ENCODE assay signal across 11 cellular contexts in genomic region chr22:43376765-43377485, GRCh38. TPM values are rescaled to one million over a fixed set of nuclear protein-coding genes. Genes with fewer than 3 reads are reported as not detected.
DNase-seq lines count a peak whose midpoint lies in the region; ATAC-seq lines count a peak whose summit lies in the region.
"Had no signal": no experiment of that assay in that cellular context is flagged by ENCODE, and none has a peak within 500 bp of the region (broad histone marks: within the 10 kb centered on the region; RNA-seq: fewer than 3 reads in every experiment).

No MANE protein-coding gene starts in this region.

- ATAC-seq in GM18907 (IDR thresholded peaks at IDR 0.05; ENCODE audit: unreplicated experiment): peak; percentile 43
- peak; percentile 70 for ATAC-seq in HG03175 (IDR thresholded peaks at IDR 0.05; ENCODE audit: unreplicated experiment)
- no peak for ATAC-seq in HG03571 (IDR thresholded peaks at IDR 0.05; ENCODE audit: unreplicated experiment)

- DNase-seq in activated gamma-delta T cell treated with anti-CD3 and anti-CD28 coated beads, Interleukin-2, amount 50 U/mL, for 16 hours (ENCODE audit: low read depth): peak; percentile 51
- DNase-seq in stimulated activated CD8-positive, alpha-beta memory T cell treated with anti-CD3 and anti-CD28 coated beads, Interleukin-12 subunit alpha, Interleukin-12 subunit beta, amount 100 ng/mL, for 1 hour (ENCODE audit: low read depth): peak; percentile 21
- DNase-seq in glomerular visceral epithelial cell (ENCODE audit: extremely low spot score) (no peak), DMS53 treated with DMSO at 0.1 percent for 48 hours (lab: John Stamatoyannopoulos, UW; ENCODE audit: unreplicated experiment) (no peak), occipital lobe (lab: John Stamatoyannopoulos, UW) (no peak)
- DNase-seq: hippocampal formation, NCI-H1048 had no signal

RNA-seq across cellular contexts. Expression of gene SCUBE1, which starts 33.8 kb away (rescaled TPM):
- 21.2 TPM for total RNA-seq in occipital lobe

RNA-seq across cellular contexts. Expression of gene MPPED1, which starts 34.9 kb away (rescaled TPM):
- total RNA-seq in occipital lobe: 455 TPM
- total RNA-seq: renal cortical epithelial cell had no signal

Comparison
In these comparisons a context has a peak if more than half of its experiments do, and no peak if none do; other contexts are left out.
1. DNase-seq: peak in activated gamma-delta T cell treated with anti-CD3 and anti-CD28 coated beads, Interleukin-2, amount 50 U/mL, for 16 hours (single experiment) and stimulated activated CD8-positive, alpha-beta memory T cell treated with anti-CD3 and anti-CD28 coated beads, Interleukin-12 subunit alpha, Interleukin-12 subunit beta, amount 100 ng/mL, for 1 hour (single experiment); none in glomerular visceral epithelial cell (single experiment), DMS53 treated with DMSO at 0.1 percent for 48 hours (single experiment) and occipital lobe (single experiment).